In the genomic region with DNA sequence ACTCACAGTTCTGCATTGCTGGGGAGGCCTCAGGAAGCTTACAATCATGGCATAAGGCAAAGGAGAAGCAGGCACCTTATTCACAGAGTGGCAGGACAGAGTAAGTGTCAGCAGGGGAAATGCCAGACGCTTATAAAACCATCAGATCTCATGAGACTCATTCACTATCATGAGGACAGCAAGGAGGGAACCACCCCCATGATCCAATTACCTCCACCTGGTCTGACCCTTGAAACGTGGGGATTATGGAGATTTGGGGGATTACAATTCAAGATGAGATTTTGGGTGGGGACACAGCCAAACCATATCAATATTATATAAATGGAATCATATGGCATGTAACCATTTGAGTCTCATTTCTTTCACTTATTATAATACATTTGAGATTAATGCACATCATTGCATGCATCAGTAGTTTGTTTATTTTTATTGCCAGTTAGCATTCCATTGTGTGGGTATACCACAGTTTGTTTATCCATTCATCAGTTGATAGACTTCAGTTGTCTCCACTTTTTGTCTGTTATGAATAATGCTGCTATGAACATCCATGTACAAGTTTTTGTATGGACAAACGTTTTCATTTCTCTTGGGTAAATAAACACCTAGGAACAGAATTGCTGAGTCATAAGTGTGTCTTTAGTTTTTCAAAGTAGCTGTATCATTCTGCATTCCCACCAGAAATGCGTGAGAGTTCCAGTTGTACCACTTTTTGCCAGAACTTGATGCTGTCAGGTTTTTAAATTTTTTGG, we compare ENCODE assay signal across 18 cellular contexts. TPM values are rescaled to one million over a fixed set of nuclear protein-coding genes. Genes with fewer than 3 reads are reported as not detected.
DNase-seq lines count a peak whose midpoint lies in the region; ATAC-seq and TF ChIP-seq lines count a peak whose summit lies in the region.
"Had no signal": no experiment of that assay in that cellular context is flagged by ENCODE, and none has a peak within 500 bp of the region (broad histone marks: within the 10 kb centered on the region; RNA-seq: fewer than 3 reads in every experiment).

No MANE protein-coding gene starts in this region.

- H3K9me2 ChIP-seq in PC-3 (replicated peaks; ENCODE audit: low read length) = no peaks in the 10 kb centered on the region

- H3K79me2 ChIP-seq in PC-3 (ENCODE audit: low read length) = no peaks in the 10 kb centered on the region

- H3K36me3 ChIP-seq in PC-3 (ENCODE audit: low read depth, low read length) (no peaks in the 10 kb centered on the region), left lung (no peaks in the 10 kb centered on the region), colonic mucosa (no peaks in the 10 kb centered on the region)
- H3K36me3 ChIP-seq: tibial artery had no signal

- no peaks in the 10 kb centered on the region for H3K9me3 Mint-ChIP-seq in activated CD8-positive, alpha-beta T cell treated with anti-CD3 and anti-CD28 coated beads, Interleukin-2, amount 10 ng/mL, durations not matched to agents 7 days and 5 days (ENCODE audit: insufficient read depth)
- H3K9me3 Mint-ChIP-seq in activated naive CD8-positive, alpha-beta T cell treated with anti-CD3 and anti-CD28 coated beads, Interleukin-2, amount 50 U/mL, for 24 hours = no peaks in the 10 kb centered on the region
- H3K9me3 Mint-ChIP-seq: activated naive CD8-positive, alpha-beta T cell treated with anti-CD3 and anti-CD28 coated beads, Interleukin-2, amount 10 ng/mL, durations not matched to agents 7 days and 5 days; CD4-positive, alpha-beta memory T cell had no signal

- CTCF ChIA-PET in PC-3 (lab: Charles Lee) = no interaction called here
- CTCF ChIA-PET in activated CD8-positive, alpha-beta T cell treated with anti-CD3 and anti-CD28 coated beads, Interleukin-2, amount 10 ng/mL, durations not matched to agents 7 days and 5 days (lab: Charles Lee) = no interaction called here

- H3K27ac ChIP-seq in PC-3 (ENCODE audit: low read length) = peak overlapping the region; percentile 74
- no peak overlapping the region for H3K27ac ChIP-seq in left lung
- no peak overlapping the region for H3K27ac ChIP-seq in colonic mucosa
- H3K27ac ChIP-seq: tibial artery had no signal

- H3F3A ChIP-seq in PC-3 (ENCODE audit: low read length, unreplicated experiment) = peaks cover 9% of the 10 kb centered on the region

- H3K4me1 Mint-ChIP-seq in activated CD8-positive, alpha-beta T cell treated with anti-CD3 and anti-CD28 coated beads, Interleukin-2, amount 10 ng/mL, durations not matched to agents 7 days and 5 days (ENCODE audit: low read depth) = peaks cover 1% of the 10 kb centered on the region
- H3K4me1 Mint-ChIP-seq in activated naive CD8-positive, alpha-beta T cell treated with anti-CD3 and anti-CD28 coated beads, Interleukin-2, amount 50 U/mL, for 24 hours = peaks cover 7% of the 10 kb centered on the region
- H3K4me1 Mint-ChIP-seq: activated naive CD8-positive, alpha-beta T cell treated with anti-CD3 and anti-CD28 coated beads, Interleukin-2, amount 10 ng/mL, durations not matched to agents 7 days and 5 days; CD4-positive, alpha-beta memory T cell had no signal

- peak overlapping the region; percentile 11; the same call in 1 of the 2 replicates for H3K9ac ChIP-seq in PC-3 (ENCODE audit: low read length)
- no peak overlapping the region for H3K9ac ChIP-seq in colonic mucosa (ENCODE audit: low read depth in 2 of 2, low read length in 2 of 2)

- no peak overlapping the region for H2AFZ ChIP-seq in PC-3 (ENCODE audit: low read length)

- intact Hi-C loops in PC-3 (cut with micrococcal nuclease) = no loop called here
- intact Hi-C loops in left lung (cut with DNase I) = no loop called here
- intact Hi-C loops in colonic mucosa (cut with DNase I) = no loop called here

- POLR2A ChIA-PET in PC-3 (lab: Charles Lee; ENCODE audit: unreplicated experiment) = interaction anchor here (0.6 kb wide), 1 partner anchor 114 kb away, joined by 5 read pairs; no protein-coding TSS in a partner anchor
- POLR2A ChIA-PET in activated CD8-positive, alpha-beta T cell treated with anti-CD3 and anti-CD28 coated beads, Interleukin-2, amount 10 ng/mL, durations not matched to agents 7 days and 5 days (lab: Charles Lee) = no interaction called here

- H4K20me1 ChIP-seq in PC-3 (ENCODE audit: low read length) = no peaks in the 10 kb centered on the region

- DNase-seq in HCEC 1CT (peak; percentile 61), PC-3 (peak; percentile 93), dermis blood vessel endothelial cell (peak; percentile 27), left lung (no peak), colonic mucosa (no peak)
- DNase-seq in activated CD8-positive, alpha-beta T cell treated with anti-CD3 and anti-CD28 coated beads, Interleukin-2, amount 10 ng/mL, durations not matched to agents 7 days and 5 days = no peak
- no peak for DNase-seq in activated naive CD8-positive, alpha-beta T cell treated with anti-CD3 and anti-CD28 coated beads, Interleukin-2, amount 50 U/mL, for 24 hours
- DNase-seq: activated naive CD8-positive, alpha-beta T cell treated with anti-CD3 and anti-CD28 coated beads, Interleukin-2, amount 10 ng/mL, durations not matched to agents 7 days and 5 days; CD4-positive, alpha-beta memory T cell; mesendoderm; NCI-H1417 treated with DMSO at 0.1 percent for 48 hours; NCI-H226; right cardiac atrium; stimulated activated CD4-positive, alpha-beta T cell treated with anti-CD3 and anti-CD28 coated beads, Interleukin-2, amount 100 ng/mL, for 48 hours; tibial artery had no signal

- peaks cover 17% of the 10 kb centered on the region for H3K27me3 Mint-ChIP-seq in activated CD8-positive, alpha-beta T cell treated with anti-CD3 and anti-CD28 coated beads, Interleukin-2, amount 10 ng/mL, durations not matched to agents 7 days and 5 days (ENCODE audit: low read depth)
- H3K27me3 Mint-ChIP-seq in activated naive CD8-positive, alpha-beta T cell treated with anti-CD3 and anti-CD28 coated beads, Interleukin-2, amount 50 U/mL, for 24 hours = no peaks in the 10 kb centered on the region

- BruUV-seq in PC-3 (replicated peaks; lab: Mats Ljungman, UMichigan) = no TSS peak

- peak overlapping the region; percentile 51 for H3K4me2 ChIP-seq in PC-3 (ENCODE audit: low read length)

- H3K4me3 ChIP-seq in PC-3 (ENCODE audit: low read length) (peak overlapping the region; percentile 17; the same call in 1 of the 2 replicates), left lung (no peak overlapping the region), colonic mucosa (no peak overlapping the region)
- H3K4me3 ChIP-seq: tibial artery had no signal

- no peak overlapping the region for H3K4me3 Mint-ChIP-seq in activated CD8-positive, alpha-beta T cell treated with anti-CD3 and anti-CD28 coated beads, Interleukin-2, amount 10 ng/mL, durations not matched to agents 7 days and 5 days
- no peak overlapping the region for H3K4me3 Mint-ChIP-seq in activated naive CD8-positive, alpha-beta T cell treated with anti-CD3 and anti-CD28 coated beads, Interleukin-2, amount 50 U/mL, for 24 hours
- H3K4me3 Mint-ChIP-seq: activated naive CD8-positive, alpha-beta T cell treated with anti-CD3 and anti-CD28 coated beads, Interleukin-2, amount 10 ng/mL, durations not matched to agents 7 days and 5 days; CD4-positive, alpha-beta memory T cell; neural crest cell had no signal

- no peak overlapping the region for H3K27ac Mint-ChIP-seq in activated CD8-positive, alpha-beta T cell treated with anti-CD3 and anti-CD28 coated beads, Interleukin-2, amount 10 ng/mL, durations not matched to agents 7 days and 5 days
- no peak overlapping the region for H3K27ac Mint-ChIP-seq in activated naive CD8-positive, alpha-beta T cell treated with anti-CD3 and anti-CD28 coated beads, Interleukin-2, amount 50 U/mL, for 24 hours
- H3K27ac Mint-ChIP-seq: activated naive CD8-positive, alpha-beta T cell treated with anti-CD3 and anti-CD28 coated beads, Interleukin-2, amount 10 ng/mL, durations not matched to agents 7 days and 5 days; CD4-positive, alpha-beta memory T cell had no signal

- ATAC-seq in PC-3 (peak; percentile 75), left lung (peak; percentile 35), SK-N-SH treated with all-trans-retinoic acid at 6 μM for 48 hours (no peak)
- ATAC-seq in activated CD8-positive, alpha-beta T cell treated with anti-CD3 and anti-CD28 coated beads, Interleukin-2, amount 10 ng/mL, durations not matched to agents 7 days and 5 days = no peak
- ATAC-seq in activated naive CD8-positive, alpha-beta T cell treated with anti-CD3 and anti-CD28 coated beads, Interleukin-2, amount 50 U/mL, for 24 hours = no peak
- ATAC-seq: activated CD4-positive, CD25-positive, alpha-beta regulatory T cell treated with anti-CD3 and anti-CD28 coated beads, Interleukin-2, amount 50 U/mL, for 24 hours; right cardiac atrium had no signal

- no peaks in the 10 kb centered on the region for H3K27me3 ChIP-seq in PC-3 (ENCODE audit: low read length)
- no peaks in the 10 kb centered on the region for H3K27me3 ChIP-seq in left lung
- no peaks in the 10 kb centered on the region for H3K27me3 ChIP-seq in colonic mucosa
- H3K27me3 ChIP-seq: tibial artery had no signal

- TF ChIP-seq CTCF in PC-3 (conservative IDR thresholded peaks at IDR 0.05; ENCODE audit: low read depth, low read length) (no peak), left lung (IDR thresholded peaks at IDR 0.05) (no peak), colonic mucosa (IDR thresholded peaks at IDR 0.05) (no peak)

- peaks cover 29% of the 10 kb centered on the region for H3K4me1 ChIP-seq in PC-3 (ENCODE audit: insufficient read depth, low read length)
- H3K4me1 ChIP-seq in left lung = peaks cover 0 to under 1% of the 10 kb centered on the region in 2 donors
- H3K4me1 ChIP-seq in colonic mucosa = no peaks in the 10 kb centered on the region

- H3K36me3 Mint-ChIP-seq in activated CD8-positive, alpha-beta T cell treated with anti-CD3 and anti-CD28 coated beads, Interleukin-2, amount 10 ng/mL, durations not matched to agents 7 days and 5 days (ENCODE audit: low read depth) = no peaks in the 10 kb centered on the region
- H3K36me3 Mint-ChIP-seq in activated naive CD8-positive, alpha-beta T cell treated with anti-CD3 and anti-CD28 coated beads, Interleukin-2, amount 50 U/mL, for 24 hours (ENCODE audit: low read depth) = no peaks in the 10 kb centered on the region
- H3K36me3 Mint-ChIP-seq: activated naive CD8-positive, alpha-beta T cell treated with anti-CD3 and anti-CD28 coated beads, Interleukin-2, amount 10 ng/mL, durations not matched to agents 7 days and 5 days; CD4-positive, alpha-beta memory T cell had no signal

- no peaks in the 10 kb centered on the region for H3K9me3 ChIP-seq in PC-3 (ENCODE audit: low read length)
- no peaks in the 10 kb centered on the region for H3K9me3 ChIP-seq in left lung
- H3K9me3 ChIP-seq in colonic mucosa = no peaks in the 10 kb centered on the region
- H3K9me3 ChIP-seq: tibial artery had no signal

RNA-seq across cellular contexts. Expression of a gene that starts 5.8 kb away (rescaled TPM):
- total RNA-seq in PC-3 (2014; rRNA removed) = 19.8 and 20.8 TPM in 2 replicates
- 18.0 and 27.5 TPM in 2 replicates for total RNA-seq in dermis blood vessel endothelial cell
- total RNA-seq in left lung = 10 to 100 TPM; 13.4 to 18.2 TPM
- total RNA-seq in activated CD8-positive, alpha-beta T cell treated with anti-CD3 and anti-CD28 coated beads, Interleukin-2, amount 10 ng/mL, durations not matched to agents 7 days and 5 days = 10 to 100 TPM; 19.2 to 22.7 TPM
- total RNA-seq in colonic mucosa = 10 to 100 TPM; 11.8 to 14.4 TPM

RNA-seq across cellular contexts. Expression of a gene that starts 34.6 kb away (rescaled TPM):
- 4.4 and 7.0 TPM in 2 replicates for total RNA-seq in PC-3 (2014; rRNA removed)
- total RNA-seq in dermis blood vessel endothelial cell = 46.5 and 52.8 TPM in 2 replicates
- total RNA-seq in left lung = 10 to 100 TPM; 43.8 to 56.9 TPM
- total RNA-seq in activated CD8-positive, alpha-beta T cell treated with anti-CD3 and anti-CD28 coated beads, Interleukin-2, amount 10 ng/mL, durations not matched to agents 7 days and 5 days = 10 to 100 TPM; 15.4 to 16.2 TPM
- 10 to 100 TPM; 17.5 to 25.8 TPM for total RNA-seq in colonic mucosa

Comparison
In these comparisons a context has a peak if more than half of its experiments do, and no peak if none do; other contexts are left out.
1. DNase-seq: peak in HCEC 1CT (single experiment), PC-3 (single experiment) and dermis blood vessel endothelial cell (single experiment); none in left lung (0 of 2), activated CD8-positive, alpha-beta T cell treated with anti-CD3 and anti-CD28 coated beads, Interleukin-2, amount 10 ng/mL, durations not matched to agents 7 days and 5 days (single experiment), colonic mucosa (single experiment) and activated naive CD8-positive, alpha-beta T cell treated with anti-CD3 and anti-CD28 coated beads, Interleukin-2, amount 50 U/mL, for 24 hours (single experiment).
2. ATAC-seq: peak in PC-3 (single experiment) and left lung (single experiment); none in activated CD8-positive, alpha-beta T cell treated with anti-CD3 and anti-CD28 coated beads, Interleukin-2, amount 10 ng/mL, durations not matched to agents 7 days and 5 days (single experiment), SK-N-SH treated with all-trans-retinoic acid at 6 μM for 48 hours (single experiment) and activated naive CD8-positive, alpha-beta T cell treated with anti-CD3 and anti-CD28 coated beads, Interleukin-2, amount 50 U/mL, for 24 hours (single experiment).